Comparison of ENCODE assay signal across 21 cellular contexts in the genomic region with DNA sequence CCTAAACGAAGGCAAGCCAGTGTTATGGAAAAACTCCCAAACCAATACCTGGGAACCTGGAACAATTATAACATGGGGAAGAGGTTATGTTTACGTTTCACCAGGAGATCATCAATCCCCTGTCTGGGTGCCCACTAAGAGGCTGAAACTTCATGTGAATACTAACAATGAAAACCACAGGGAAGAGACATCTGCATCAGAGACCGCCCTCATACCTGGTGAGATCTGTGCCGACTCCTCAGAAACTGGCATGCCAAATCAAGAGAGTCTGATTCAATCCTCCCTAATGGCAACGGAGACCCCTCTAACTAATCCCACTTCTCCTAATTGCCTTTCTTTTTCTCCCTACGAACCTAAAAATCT.
"Had no signal": no experiment of that assay in that cellular context is flagged by ENCODE, and none has a peak within 500 bp of the region (broad histone marks: within the 10 kb centered on the region; RNA-seq: fewer than 3 reads in every experiment).

No MANE protein-coding gene starts in this region.

- H3K4me3 ChIP-seq: dorsolateral prefrontal cortex, gastroesophageal sphincter, heart right ventricle, left lung, prostate gland, suprapubic skin had no signal

- DNase-seq: activated CD4-positive, alpha-beta memory T cell treated with anti-CD3 and anti-CD28 coated beads for 36 hours; activated CD4-positive, alpha-beta T cell treated with anti-CD3 and anti-CD28 coated beads for 36 hours; activated effector memory CD4-positive, alpha-beta T cell treated with Interleukin-2 at 50 U/mL for 16 hours; activated naive CD4-positive, alpha-beta T cell treated with anti-CD3 and anti-CD28 coated beads, Interleukin-2, amount 50 U/mL, for 16 hours; activated T-cell treated with anti-CD3 and anti-CD28 coated beads, Interleukin-2, amount 50 U/mL, for 24 hours; endodermal cell; heart right ventricle; left lung; mesenchymal stem cell; nephron progenitor cell; right cardiac atrium; stimulated activated CD4-positive, alpha-beta T cell treated with anti-CD3 and anti-CD28 coated beads, Interleukin-4, amount 100 ng/mL, for 4 hours; stimulated activated CD8-positive, alpha-beta memory T cell treated with anti-CD3 and anti-CD28 coated beads, Interleukin-4, amount 100 ng/mL, for 48 hours; trophoblast cell; WERI-Rb-1 had no signal

- H3K27me3 ChIP-seq: dorsolateral prefrontal cortex, gastroesophageal sphincter, heart right ventricle, left lung, suprapubic skin had no signal

- H3K4me3 Mint-ChIP-seq: activated CD4-positive, alpha-beta memory T cell treated with anti-CD3 and anti-CD28 coated beads for 36 hours; activated CD4-positive, alpha-beta T cell treated with anti-CD3 and anti-CD28 coated beads for 36 hours; activated T-cell treated with anti-CD3 and anti-CD28 coated beads, Interleukin-2, amount 50 U/mL, for 24 hours; endodermal cell; nephron progenitor cell; stimulated activated naive CD8-positive, alpha-beta T cell treated with anti-CD3 and anti-CD28 coated beads, Interleukin-15, Interleukin-2, amounts not matched to agents 100 ng/mL and 50 ng/mL, for 24 hours; T-helper 1 cell treated with Interleukin-12 subunit alpha and Interleukin-12 subunit beta and Interleukin-4 antibody, amounts not matched to agents 30 μg/mL and 1 μg/mL, for 36 hours had no signal

- H3K36me3 Mint-ChIP-seq: activated CD4-positive, alpha-beta memory T cell treated with anti-CD3 and anti-CD28 coated beads for 36 hours had no signal

- H3K4me1 Mint-ChIP-seq: activated CD4-positive, alpha-beta T cell treated with anti-CD3 and anti-CD28 coated beads for 36 hours; nephron progenitor cell had no signal

- ATAC-seq: activated CD4-positive, alpha-beta T cell treated with anti-CD3 and anti-CD28 coated beads for 36 hours; gastroesophageal sphincter; heart right ventricle; left lung; right cardiac atrium had no signal

- H3K36me3 ChIP-seq: gastroesophageal sphincter, heart right ventricle, left lung, prostate gland, suprapubic skin, WERI-Rb-1 had no signal

- H3K27ac ChIP-seq: gastroesophageal sphincter, heart right ventricle, left lung, prostate gland, suprapubic skin, WERI-Rb-1 had no signal

- H3K27me3 Mint-ChIP-seq: activated CD4-positive, alpha-beta memory T cell treated with anti-CD3 and anti-CD28 coated beads for 36 hours; activated CD4-positive, alpha-beta T cell treated with anti-CD3 and anti-CD28 coated beads for 36 hours; stimulated activated naive CD8-positive, alpha-beta T cell treated with anti-CD3 and anti-CD28 coated beads, Interleukin-15, Interleukin-2, amounts not matched to agents 100 ng/mL and 50 ng/mL, for 24 hours had no signal

- H3K9me3 ChIP-seq: prostate gland, suprapubic skin had no signal

- H3K27ac Mint-ChIP-seq: activated CD4-positive, alpha-beta memory T cell treated with anti-CD3 and anti-CD28 coated beads for 36 hours; activated CD4-positive, alpha-beta T cell treated with anti-CD3 and anti-CD28 coated beads for 36 hours; activated T-cell treated with anti-CD3 and anti-CD28 coated beads, Interleukin-2, amount 50 U/mL, for 24 hours; endodermal cell; nephron progenitor cell; stimulated activated naive CD8-positive, alpha-beta T cell treated with anti-CD3 and anti-CD28 coated beads, Interleukin-15, Interleukin-2, amounts not matched to agents 100 ng/mL and 50 ng/mL, for 24 hours; T-helper 1 cell treated with Interleukin-12 subunit alpha and Interleukin-12 subunit beta and Interleukin-4 antibody, amounts not matched to agents 30 μg/mL and 1 μg/mL, for 36 hours had no signal

- H3K4me1 ChIP-seq: left lung, prostate gland had no signal
